Comparison of ENCODE assay signal across 1 cellular context in the genomic region with DNA sequence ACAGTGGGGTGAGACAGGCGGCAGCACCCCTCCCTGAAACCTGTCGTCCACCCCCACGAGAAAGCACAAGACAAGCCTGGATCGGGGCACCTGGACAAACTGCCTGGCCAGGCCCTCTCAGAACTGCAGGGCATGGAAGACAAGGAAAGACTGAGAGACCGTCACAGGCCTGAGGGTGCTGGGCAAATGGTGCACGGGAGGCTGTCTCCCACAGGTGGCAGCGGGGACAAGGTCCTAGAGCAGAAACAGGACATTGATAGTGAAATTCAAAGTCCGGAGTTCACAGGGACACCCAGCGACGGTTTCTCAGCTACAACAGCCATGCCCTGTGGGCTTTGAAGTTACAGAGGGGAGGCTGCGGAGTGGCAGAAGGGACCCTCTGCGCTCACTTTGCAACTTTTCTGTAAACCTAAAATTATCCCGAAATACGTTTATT.
TF ChIP-seq lines count a peak whose summit lies in the region.

No MANE protein-coding gene starts in this region.

TF ChIP-seq in HepG2, 621 proteins besides CTCF, POLR2A, EP300 and RAD21 (continued from another document and continues in another):
- TF ChIP-seq SOX13 (IDR thresholded peaks at IDR 0.05): no peak
- peak in 1 of 2 experiments; percentile 27; a peak in 1 of 4 replicates for TF ChIP-seq SOX13 (CRISPR knock-in tag; conservative IDR thresholded peaks at IDR 0.05 in 1 of 2, IDR thresholded peaks at IDR 0.05 in 1 of 2)
- TF ChIP-seq, protein P1, sequence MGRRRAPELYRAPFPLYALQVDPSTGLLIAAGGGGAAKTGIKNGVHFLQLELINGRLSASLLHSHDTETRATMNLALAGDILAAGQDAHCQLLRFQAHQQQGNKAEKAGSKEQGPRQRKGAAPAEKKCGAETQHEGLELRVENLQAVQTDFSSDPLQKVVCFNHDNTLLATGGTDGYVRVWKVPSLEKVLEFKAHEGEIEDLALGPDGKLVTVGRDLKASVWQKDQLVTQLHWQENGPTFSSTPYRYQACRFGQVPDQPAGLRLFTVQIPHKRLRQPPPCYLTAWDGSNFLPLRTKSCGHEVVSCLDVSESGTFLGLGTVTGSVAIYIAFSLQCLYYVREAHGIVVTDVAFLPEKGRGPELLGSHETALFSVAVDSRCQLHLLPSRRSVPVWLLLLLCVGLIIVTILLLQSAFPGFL (CRISPR knock-in tag; IDR thresholded peaks at IDR 0.05): no peak
- peak; percentile 85 for TF ChIP-seq HNRNPL (IDR thresholded peaks at IDR 0.05; ENCODE audit: low read depth, low read length)
- TF ChIP-seq PHF20 (CRISPR knock-in tag; IDR thresholded peaks at IDR 0.05): no peak
- peak; percentile 32; the same call in 1 of the 2 replicates for TF ChIP-seq MAX (IDR thresholded peaks at IDR 0.05)
- peak; percentile 23 for TF ChIP-seq AGO2 (optimal IDR thresholded peaks at IDR 0.05; ENCODE audit: low read depth, low read length)
- no peak for TF ChIP-seq ZNF207 (IDR thresholded peaks at IDR 0.05; ENCODE audit: borderline replicate concordance)
- TF ChIP-seq CBX2 (IDR thresholded peaks at IDR 0.05; ENCODE audit: low read depth, low read length): no peak
- TF ChIP-seq CBX2 (CRISPR knock-in tag; IDR thresholded peaks at IDR 0.05; ENCODE audit: low read depth): no peak
- TF ChIP-seq MED1 (CRISPR knock-in tag; IDR thresholded peaks at IDR 0.05): peak; percentile 42; the same call in 1 of the 2 replicates
- TF ChIP-seq SIX4 (CRISPR knock-in tag; IDR thresholded peaks at IDR 0.05): no peak
- TF ChIP-seq, protein P2, sequence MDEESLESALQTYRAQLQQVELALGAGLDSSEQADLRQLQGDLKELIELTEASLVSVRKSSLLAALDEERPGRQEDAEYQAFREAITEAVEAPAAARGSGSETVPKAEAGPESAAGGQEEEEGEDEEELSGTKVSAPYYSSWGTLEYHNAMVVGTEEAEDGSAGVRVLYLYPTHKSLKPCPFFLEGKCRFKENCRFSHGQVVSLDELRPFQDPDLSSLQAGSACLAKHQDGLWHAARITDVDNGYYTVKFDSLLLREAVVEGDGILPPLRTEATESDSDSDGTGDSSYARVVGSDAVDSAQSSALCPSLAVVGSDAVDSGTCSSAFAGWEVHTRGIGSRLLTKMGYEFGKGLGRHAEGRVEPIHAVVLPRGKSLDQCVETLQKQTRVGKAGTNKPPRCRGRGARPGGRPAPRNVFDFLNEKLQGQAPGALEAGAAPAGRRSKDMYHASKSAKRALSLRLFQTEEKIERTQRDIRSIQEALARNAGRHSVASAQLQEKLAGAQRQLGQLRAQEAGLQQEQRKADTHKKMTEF (CRISPR knock-in tag; IDR thresholded peaks at IDR 0.05): peak; percentile 25; the same call in 1 of the 2 replicates
- no peak for TF ChIP-seq RORA (CRISPR knock-in tag; IDR thresholded peaks at IDR 0.05)
- TF ChIP-seq, protein P3, sequence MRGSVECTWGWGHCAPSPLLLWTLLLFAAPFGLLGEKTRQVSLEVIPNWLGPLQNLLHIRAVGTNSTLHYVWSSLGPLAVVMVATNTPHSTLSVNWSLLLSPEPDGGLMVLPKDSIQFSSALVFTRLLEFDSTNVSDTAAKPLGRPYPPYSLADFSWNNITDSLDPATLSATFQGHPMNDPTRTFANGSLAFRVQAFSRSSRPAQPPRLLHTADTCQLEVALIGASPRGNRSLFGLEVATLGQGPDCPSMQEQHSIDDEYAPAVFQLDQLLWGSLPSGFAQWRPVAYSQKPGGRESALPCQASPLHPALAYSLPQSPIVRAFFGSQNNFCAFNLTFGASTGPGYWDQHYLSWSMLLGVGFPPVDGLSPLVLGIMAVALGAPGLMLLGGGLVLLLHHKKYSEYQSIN (CRISPR knock-in tag; IDR thresholded peaks at IDR 0.05; ENCODE audit: borderline replicate concordance): no peak
- TF ChIP-seq IRF2 (CRISPR knock-in tag; IDR thresholded peaks at IDR 0.05): no peak
- TF ChIP-seq, protein P4, sequence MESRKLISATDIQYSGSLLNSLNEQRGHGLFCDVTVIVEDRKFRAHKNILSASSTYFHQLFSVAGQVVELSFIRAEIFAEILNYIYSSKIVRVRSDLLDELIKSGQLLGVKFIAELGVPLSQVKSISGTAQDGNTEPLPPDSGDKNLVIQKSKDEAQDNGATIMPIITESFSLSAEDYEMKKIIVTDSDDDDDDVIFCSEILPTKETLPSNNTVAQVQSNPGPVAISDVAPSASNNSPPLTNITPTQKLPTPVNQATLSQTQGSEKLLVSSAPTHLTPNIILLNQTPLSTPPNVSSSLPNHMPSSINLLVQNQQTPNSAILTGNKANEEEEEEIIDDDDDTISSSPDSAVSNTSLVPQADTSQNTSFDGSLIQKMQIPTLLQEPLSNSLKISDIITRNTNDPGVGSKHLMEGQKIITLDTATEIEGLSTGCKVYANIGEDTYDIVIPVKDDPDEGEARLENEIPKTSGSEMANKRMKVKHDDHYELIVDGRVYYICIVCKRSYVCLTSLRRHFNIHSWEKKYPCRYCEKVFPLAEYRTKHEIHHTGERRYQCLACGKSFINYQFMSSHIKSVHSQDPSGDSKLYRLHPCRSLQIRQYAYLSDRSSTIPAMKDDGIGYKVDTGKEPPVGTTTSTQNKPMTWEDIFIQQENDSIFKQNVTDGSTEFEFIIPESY (CRISPR knock-in tag; IDR thresholded peaks at IDR 0.05): peak; percentile 91
- TF ChIP-seq MXD1 (CRISPR knock-in tag; IDR thresholded peaks at IDR 0.05): no peak
- no peak for TF ChIP-seq NPAS2 (CRISPR knock-in tag; IDR thresholded peaks at IDR 0.05; ENCODE audit: borderline replicate concordance)
- no peak for TF ChIP-seq ZFY (CRISPR knock-in tag; IDR thresholded peaks at IDR 0.05)
- TF ChIP-seq ZBTB7B (CRISPR knock-in tag; IDR thresholded peaks at IDR 0.05): peak; percentile 59; the same call in 1 of the 2 replicates
- TF ChIP-seq TFDP2 (CRISPR knock-in tag; IDR thresholded peaks at IDR 0.05): no peak
- no peak for TF ChIP-seq ZNF451 (CRISPR knock-in tag; IDR thresholded peaks at IDR 0.05)
- TF ChIP-seq ZNF83 (CRISPR knock-in tag; IDR thresholded peaks at IDR 0.05; ENCODE audit: borderline replicate concordance): no peak
- peak; percentile 28; the same call in 1 of the 2 replicates for TF ChIP-seq PPARG (CRISPR knock-in tag; conservative IDR thresholded peaks at IDR 0.05)
- no peak for TF ChIP-seq ATAD3A (CRISPR knock-in tag; IDR thresholded peaks at IDR 0.05)
- peak; percentile 46; the same call in 1 of the 2 replicates for TF ChIP-seq ZFX (CRISPR knock-in tag; IDR thresholded peaks at IDR 0.05; ENCODE audit: low read depth)
- no peak for TF ChIP-seq ZNF567 (CRISPR knock-in tag; IDR thresholded peaks at IDR 0.05; ENCODE audit: borderline replicate concordance)
- TF ChIP-seq ZSCAN25 (CRISPR knock-in tag; IDR thresholded peaks at IDR 0.05): peak; percentile 86
- TF ChIP-seq ZNF446 (CRISPR knock-in tag; IDR thresholded peaks at IDR 0.05): no peak
- TF ChIP-seq AKNA (CRISPR knock-in tag; IDR thresholded peaks at IDR 0.05; ENCODE audit: borderline replicate concordance): no peak
- no peak for TF ChIP-seq MIXL1 (CRISPR knock-in tag; IDR thresholded peaks at IDR 0.05)
- 0 out of 2 replicates have a peak, but pooled peaks have one; percentile 49 for TF ChIP-seq ZNF556 (CRISPR knock-in tag; IDR thresholded peaks at IDR 0.05; ENCODE audit: borderline replicate concordance)
- TF ChIP-seq ZNF3 (CRISPR knock-in tag; IDR thresholded peaks at IDR 0.05): no peak
- no peak for TF ChIP-seq SSRP1 (CRISPR knock-in tag; IDR thresholded peaks at IDR 0.05)
- no peak for TF ChIP-seq KDM2A (CRISPR knock-in tag; IDR thresholded peaks at IDR 0.05; ENCODE audit: borderline replicate concordance, low read depth)
- TF ChIP-seq ESRRA (CRISPR knock-in tag; IDR thresholded peaks at IDR 0.05; ENCODE audit: low read depth): peak; percentile 71
- TF ChIP-seq TCF12 (IDR thresholded peaks at IDR 0.05): no peak
- TF ChIP-seq TCF12 (CRISPR knock-in tag; IDR thresholded peaks at IDR 0.05): no peak
- TF ChIP-seq ZFP36 (IDR thresholded peaks at IDR 0.05; ENCODE audit: borderline replicate concordance, low read depth, low read length, partially characterized antibody): no peak
- TF ChIP-seq ZNF513 (CRISPR knock-in tag; conservative IDR thresholded peaks at IDR 0.05): no peak
- TF ChIP-seq JARID2 (CRISPR knock-in tag; IDR thresholded peaks at IDR 0.05; ENCODE audit: insufficient replicate concordance): no peak
- TF ChIP-seq, protein P5, sequence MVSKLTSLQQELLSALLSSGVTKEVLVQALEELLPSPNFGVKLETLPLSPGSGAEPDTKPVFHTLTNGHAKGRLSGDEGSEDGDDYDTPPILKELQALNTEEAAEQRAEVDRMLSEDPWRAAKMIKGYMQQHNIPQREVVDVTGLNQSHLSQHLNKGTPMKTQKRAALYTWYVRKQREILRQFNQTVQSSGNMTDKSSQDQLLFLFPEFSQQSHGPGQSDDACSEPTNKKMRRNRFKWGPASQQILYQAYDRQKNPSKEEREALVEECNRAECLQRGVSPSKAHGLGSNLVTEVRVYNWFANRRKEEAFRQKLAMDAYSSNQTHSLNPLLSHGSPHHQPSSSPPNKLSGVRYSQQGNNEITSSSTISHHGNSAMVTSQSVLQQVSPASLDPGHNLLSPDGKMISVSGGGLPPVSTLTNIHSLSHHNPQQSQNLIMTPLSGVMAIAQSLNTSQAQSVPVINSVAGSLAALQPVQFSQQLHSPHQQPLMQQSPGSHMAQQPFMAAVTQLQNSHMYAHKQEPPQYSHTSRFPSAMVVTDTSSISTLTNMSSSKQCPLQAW (CRISPR knock-in tag; IDR thresholded peaks at IDR 0.05): peak; percentile 52; the same call in 1 of the 2 replicates
- no peak; the same call in 1 of the 2 replicates for TF ChIP-seq ETV5 (CRISPR knock-in tag; IDR thresholded peaks at IDR 0.05; ENCODE audit: borderline replicate concordance)
- no peak for TF ChIP-seq ELF1 (CRISPR knock-in tag; IDR thresholded peaks at IDR 0.05)
- peak; percentile 69 for TF ChIP-seq SAP130 (CRISPR knock-in tag; IDR thresholded peaks at IDR 0.05; ENCODE audit: low read depth)
- TF ChIP-seq ZNF598 (CRISPR knock-in tag; IDR thresholded peaks at IDR 0.05; ENCODE audit: borderline replicate concordance): no peak
- no peak for TF ChIP-seq ZNF713 (CRISPR knock-in tag; IDR thresholded peaks at IDR 0.05)
- no peak for TF ChIP-seq ZNF552 (CRISPR knock-in tag; IDR thresholded peaks at IDR 0.05; ENCODE audit: borderline replicate concordance)
- TF ChIP-seq ZNF160 (CRISPR knock-in tag; IDR thresholded peaks at IDR 0.05): no peak
- peak; percentile 31 for TF ChIP-seq STAG1 (CRISPR knock-in tag; IDR thresholded peaks at IDR 0.05)
- no peak for TF ChIP-seq ARHGAP35 (CRISPR knock-in tag; IDR thresholded peaks at IDR 0.05; ENCODE audit: borderline replicate concordance)
